In genomic region chr16:47726031-47726675, GRCh38 we compare ENCODE assay signal across 25 cellular contexts.
DNase-seq lines count a peak whose midpoint lies in the region; FAIRE-seq and TF ChIP-seq lines count a peak whose summit lies in the region.
"Had no signal": no experiment of that assay in that cellular context is flagged by ENCODE, and none has a peak within 500 bp of the region (broad histone marks: within the 10 kb centered on the region; RNA-seq: fewer than 3 reads in every experiment).

No MANE protein-coding gene starts in this region.

- peaks cover 7% of the 10 kb centered on the region for H3K36me3 Mint-ChIP-seq in Caco-2 (ENCODE audit: insufficient read depth, unreplicated experiment)
- H3K36me3 Mint-ChIP-seq in osteocyte (ENCODE audit: unreplicated experiment): no peaks in the 10 kb centered on the region
- H3K36me3 Mint-ChIP-seq: CD4-positive, CD25-positive, alpha-beta regulatory T cell had no signal

- H3K4me1 Mint-ChIP-seq in Caco-2 (ENCODE audit: low read depth, unreplicated experiment) (peaks cover 12% of the 10 kb centered on the region), osteocyte (ENCODE audit: unreplicated experiment) (no peaks in the 10 kb centered on the region)

- H3K27me3 Mint-ChIP-seq in Caco-2 (ENCODE audit: insufficient read depth, unreplicated experiment): no peaks in the 10 kb centered on the region
- peaks cover 15% of the 10 kb centered on the region for H3K27me3 Mint-ChIP-seq in osteocyte (ENCODE audit: unreplicated experiment)
- H3K27me3 Mint-ChIP-seq: CD4-positive, CD25-positive, alpha-beta regulatory T cell had no signal

- no peak for FAIRE-seq in urothelium cell line (lab: Jason Lieb, UNC)
- FAIRE-seq: A204.1, G401.6 had no signal

- no peak for TF ChIP-seq CTCF in Caco-2 (IDR thresholded peaks at IDR 0.05; ENCODE audit: insufficient read depth in 1 of 2, low read depth in 1 of 2, low read length in 1 of 2, severe bottlenecking in 1 of 2, unreplicated experiment in 1 of 2)
- no peak for TF ChIP-seq CTCF in NB4 (IDR thresholded peaks at IDR 0.05; ENCODE audit: low read depth, low read length)
- TF ChIP-seq CTCF in cardiac fibroblast (IDR thresholded peaks at IDR 0.05; ENCODE audit: low read depth, low read length): no peak
- no peak for TF ChIP-seq CTCF in osteocyte (IDR thresholded peaks at IDR 0.05)

- H3K27ac Mint-ChIP-seq in Caco-2 (ENCODE audit: unreplicated experiment): peak overlapping the region; percentile 94
- H3K27ac Mint-ChIP-seq in osteocyte (ENCODE audit: unreplicated experiment): no peak overlapping the region
- H3K27ac Mint-ChIP-seq: CD4-positive, CD25-positive, alpha-beta regulatory T cell; HFFc6 had no signal

- CTCF ChIA-PET in Caco-2 (lab: Charles Lee): no interaction called here

- H3K4me3 Mint-ChIP-seq in Caco-2 (ENCODE audit: unreplicated experiment): peak overlapping the region; percentile 28
- no peak overlapping the region for H3K4me3 Mint-ChIP-seq in osteocyte (ENCODE audit: unreplicated experiment)
- H3K4me3 Mint-ChIP-seq: CD4-positive, CD25-positive, alpha-beta regulatory T cell; HFFc6 had no signal

- no TSS peak for BruUV-seq in Caco-2 (replicated peaks; lab: Mats Ljungman, UMichigan)

- no peaks in the 10 kb centered on the region for H3K36me3 ChIP-seq in Caco-2 (ENCODE audit: control insufficient read depth, insufficient read depth, low read length)
- no peaks in the 10 kb centered on the region for H3K36me3 ChIP-seq in SJCRH30
- H3K36me3 ChIP-seq: BLaER1, HAP-1 had no signal

- no peak for TF ChIP-seq POLR2A in NB4 (IDR thresholded peaks at IDR 0.05; ENCODE audit: extremely low read depth, insufficient read length)

- H3K27me3 ChIP-seq in Caco-2 (replicated peaks; ENCODE audit: control insufficient read depth, insufficient read depth, low read length): no peaks in the 10 kb centered on the region
- H3K27me3 ChIP-seq in SJCRH30: 0 out of 2 replicates have a peak, but pooled peaks cover 3% of the 10 kb centered on the region
- H3K27me3 ChIP-seq: BLaER1 had no signal

- H3K4me1 ChIP-seq in Caco-2 (peaks cover 10% of the 10 kb centered on the region), SJCRH30 (no peaks in the 10 kb centered on the region)
- H3K4me1 ChIP-seq: BLaER1, HAP-1 had no signal

- H3K4me3 ChIP-seq in Caco-2 (ENCODE audit: low read depth, low read length) (no peak overlapping the region), NB4 (ENCODE audit: low read depth, low read length) (no peak overlapping the region), cardiac fibroblast (replicated peaks in 1 of 2; ENCODE audit: low read depth in 2 of 2, low read length in 2 of 2) (no peak overlapping the region), SJCRH30 (no peak overlapping the region)
- H3K4me3 ChIP-seq: BLaER1, HAP-1 had no signal

- POLR2A ChIA-PET in Caco-2 (lab: Charles Lee): no interaction called here

- no peaks in the 10 kb centered on the region for H3K9me3 Mint-ChIP-seq in Caco-2 (ENCODE audit: unreplicated experiment)
- no peaks in the 10 kb centered on the region for H3K9me3 Mint-ChIP-seq in osteocyte (ENCODE audit: unreplicated experiment)
- H3K9me3 Mint-ChIP-seq: HFFc6 had no signal

- H3K9me3 ChIP-seq in Caco-2 (no peaks in the 10 kb centered on the region), SJCRH30 (replicated peaks) (no peaks in the 10 kb centered on the region)
- H3K9me3 ChIP-seq: BLaER1, HAP-1 had no signal

- no peak overlapping the region for H3K27ac ChIP-seq in SJCRH30
- H3K27ac ChIP-seq: BLaER1, RWPE1 had no signal

- intact Hi-C loops in Caco-2 (cut with micrococcal nuclease; ENCODE audit: unreplicated experiment): no loop called here

- peak; percentile 67 for DNase-seq in Caco-2
- DNase-seq in NB4 (ENCODE audit: low read depth): peak; percentile 73
- DNase-seq in cardiac fibroblast (ENCODE audit: low read depth in 2 of 2): peak; percentile 10 to 12
- peak; percentile 79 for DNase-seq in iris pigment epithelial cell (ENCODE audit: low read depth)
- DNase-seq in NCI-H2171 (lab: John Stamatoyannopoulos, UW): no peak
- DNase-seq in urothelium cell line (ENCODE audit: low spot score): no peak
- no peak for DNase-seq in osteocyte (ENCODE audit: extremely low spot score, unreplicated experiment)
- DNase-seq in SJCRH30: no peak
- DNase-seq: CD4-positive, CD25-positive, alpha-beta regulatory T cell; DMS53; GOT3; HFFc6; Karpas-422; NCI-H1105; NCI-H146; NCI-H1930; NCI-H2107; NCI-H446 treated with DMSO at 0.1 percent for 48 hours; NCI-H526; SHP77 had no signal

Comparison
In these comparisons a context has a peak if more than half of its experiments do, and no peak if none do; other contexts are left out.
1. DNase-seq: peak in Caco-2 (2 of 2), NB4 (single experiment), cardiac fibroblast (2 of 2) and iris pigment epithelial cell (single experiment); none in NCI-H2171 (single experiment), urothelium cell line (single experiment), osteocyte (single experiment) and SJCRH30 (0 of 2).